In genomic region chr19:3619631-3620012, GRCh38 we compare ENCODE assay signal across 25 cellular contexts. TPM values are rescaled to one million over a fixed set of nuclear protein-coding genes. Genes with fewer than 3 reads are reported as not detected.
"Had no signal": no experiment of that assay in that cellular context is flagged by ENCODE, and none has a peak within 500 bp of the region (broad histone marks: within the 10 kb centered on the region; RNA-seq: fewer than 3 reads in every experiment).

No MANE protein-coding gene starts in this region.

- H3K9me3 ChIP-seq: lower lobe of right lung, neutrophil, pancreas, prostate gland, right atrium auricular region, thoracic aorta, tibial nerve, upper lobe of left lung had no signal

- H3K4me1 ChIP-seq: prostate gland had no signal

- H3K27ac ChIP-seq: lower lobe of right lung, neutrophil, pancreas, prostate gland, right atrium auricular region, thoracic aorta, upper lobe of left lung had no signal

- H3K4me3 ChIP-seq: lower lobe of right lung, pancreas, prostate gland, right atrium auricular region, thoracic aorta, tibial nerve, upper lobe of left lung had no signal

- DNase-seq: cortex of kidney; effector memory CD8-positive, alpha-beta T cell; erythroblast; hypothalamus; immature natural killer cell; islet precursor cell; left ventricle myocardium superior; lower lobe of right lung; natural killer cell; stimulated activated CD4-positive, alpha-beta T cell treated with anti-CD3 and anti-CD28 coated beads, Interleukin-2, amount 100 ng/mL, for 24 hours; stimulated activated CD4-positive, alpha-beta T cell treated with anti-CD3 and anti-CD28 coated beads, Interleukin-4, amount 100 ng/mL, for 24 hours; stimulated activated naive CD4-positive, alpha-beta T cell treated with Interleukin-2 at 50 U/mL for 16 hours had no signal

- H3K36me3 ChIP-seq: pancreas had no signal

- FAIRE-seq: endometrium, frontal cortex, pancreas, urothelium cell line had no signal

- ATAC-seq: effector memory CD8-positive, alpha-beta T cell; lower lobe of right lung; natural killer cell; stimulated activated effector memory CD8-positive, alpha-beta T cell treated with anti-CD3 and anti-CD28 coated beads, Interleukin-12 subunit alpha, Interleukin-12 subunit beta, amount 100 ng/mL, for 72 hours had no signal

RNA-seq across cellular contexts. Expression of gene TBXA2R, which starts 12.9 kb away (rescaled TPM):
- polyA plus RNA-seq: neural cell had no signal

RNA-seq across cellular contexts. Expression of gene GIPC3, which starts 34.3 kb away (rescaled TPM):
- total RNA-seq: skeletal muscle tissue had no signal
- polyA plus RNA-seq: neural cell had no signal
